ENCODE assay signal across 17 cellular contexts in the genomic region with DNA sequence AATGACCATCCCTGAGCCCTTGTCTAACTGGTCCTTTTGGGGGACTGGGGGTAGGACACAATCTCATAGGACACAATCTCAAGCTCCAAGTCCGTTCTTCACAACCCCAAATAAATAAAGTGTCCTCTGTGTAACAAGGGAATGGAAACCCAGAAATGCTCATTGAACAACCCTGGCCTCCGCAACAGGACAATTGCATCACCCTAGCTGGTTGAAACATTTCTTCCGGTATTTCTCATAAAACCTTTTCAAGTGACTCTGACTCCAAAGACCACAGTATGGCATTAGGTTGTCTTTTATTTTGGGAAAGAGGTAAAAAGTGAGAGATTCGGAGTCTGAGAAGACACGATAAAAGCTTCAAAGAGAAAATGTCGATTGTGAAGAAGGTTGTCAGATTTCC.
"Had no signal": no experiment of that assay in that cellular context is flagged by ENCODE, and none has a peak within 500 bp of the region (broad histone marks: within the 10 kb centered on the region; RNA-seq: fewer than 3 reads in every experiment).

No MANE protein-coding gene starts in this region.

- H3K4me1 Mint-ChIP-seq: activated B cell treated with CpG ODN at 0.5 μM for 24 hours; activated CD4-positive, alpha-beta T cell treated with anti-CD3 and anti-CD28 coated beads, Interleukin-2, amount 10 ng/mL, durations not matched to agents 7 days and 5 days; activated naive CD8-positive, alpha-beta T cell treated with anti-CD3 and anti-CD28 coated beads for 36 hours; naive B cell; stimulated activated effector memory CD8-positive, alpha-beta T cell treated with anti-CD3 and anti-CD28 coated beads, Interleukin-12 subunit alpha, Interleukin-12 subunit beta, amount 100 ng/mL, for 72 hours had no signal

- H3K27ac ChIP-seq: gastrocnemius medialis, heart right ventricle, parathyroid adenoma, transverse colon, vagina had no signal

- H3K4me3 Mint-ChIP-seq: activated B cell treated with CpG ODN at 0.5 μM for 24 hours; activated CD4-positive, alpha-beta T cell treated with anti-CD3 and anti-CD28 coated beads, Interleukin-2, amount 10 ng/mL, durations not matched to agents 7 days and 5 days; activated naive CD8-positive, alpha-beta T cell treated with anti-CD3 and anti-CD28 coated beads for 36 hours; activated T-cell treated with anti-CD3 and anti-CD28 coated beads, Interleukin-2, amount 50 U/mL, for 72 hours; brain; naive B cell; stimulated activated effector memory CD8-positive, alpha-beta T cell treated with anti-CD3 and anti-CD28 coated beads, Interleukin-12 subunit alpha, Interleukin-12 subunit beta, amount 100 ng/mL, for 72 hours had no signal

- DNase-seq: activated B cell treated with CpG ODN at 0.5 μM for 24 hours; activated CD4-positive, alpha-beta T cell treated with anti-CD3 and anti-CD28 coated beads, Interleukin-2, amount 10 ng/mL, durations not matched to agents 7 days and 5 days; activated CD8-positive, alpha-beta memory T cell treated with anti-CD3 and anti-CD28 coated beads, Interleukin-2, amount 50 U/mL, for 48 hours; activated naive CD8-positive, alpha-beta T cell treated with anti-CD3 and anti-CD28 coated beads for 36 hours; activated T-cell treated with anti-CD3 and anti-CD28 coated beads, Interleukin-2, amount 50 U/mL, for 72 hours; amygdala; erythroblast; gastrocnemius medialis; heart right ventricle; mammary epithelial cell; naive B cell; transverse colon had no signal

- H3K4me3 ChIP-seq: gastrocnemius medialis, heart right ventricle, transverse colon, vagina had no signal

- H3K9me3 Mint-ChIP-seq: activated B cell treated with CpG ODN at 0.5 μM for 24 hours; activated CD4-positive, alpha-beta T cell treated with anti-CD3 and anti-CD28 coated beads, Interleukin-2, amount 10 ng/mL, durations not matched to agents 7 days and 5 days; activated naive CD8-positive, alpha-beta T cell treated with anti-CD3 and anti-CD28 coated beads for 36 hours; activated T-cell treated with anti-CD3 and anti-CD28 coated beads, Interleukin-2, amount 50 U/mL, for 72 hours; stimulated activated effector memory CD8-positive, alpha-beta T cell treated with anti-CD3 and anti-CD28 coated beads, Interleukin-12 subunit alpha, Interleukin-12 subunit beta, amount 100 ng/mL, for 72 hours had no signal

- ATAC-seq: activated T-cell treated with anti-CD3 and anti-CD28 coated beads, Interleukin-2, amount 50 U/mL, for 72 hours; gastrocnemius medialis; heart right ventricle; left lobe of liver; stimulated activated effector memory CD8-positive, alpha-beta T cell treated with anti-CD3 and anti-CD28 coated beads, Interleukin-12 subunit alpha, Interleukin-12 subunit beta, amount 100 ng/mL, for 72 hours had no signal

- H3K27me3 Mint-ChIP-seq: activated CD4-positive, alpha-beta T cell treated with anti-CD3 and anti-CD28 coated beads, Interleukin-2, amount 10 ng/mL, durations not matched to agents 7 days and 5 days; activated naive CD8-positive, alpha-beta T cell treated with anti-CD3 and anti-CD28 coated beads for 36 hours; brain had no signal

- H3K27ac Mint-ChIP-seq: activated B cell treated with CpG ODN at 0.5 μM for 24 hours; activated CD4-positive, alpha-beta T cell treated with anti-CD3 and anti-CD28 coated beads, Interleukin-2, amount 10 ng/mL, durations not matched to agents 7 days and 5 days; activated naive CD8-positive, alpha-beta T cell treated with anti-CD3 and anti-CD28 coated beads for 36 hours; activated T-cell treated with anti-CD3 and anti-CD28 coated beads, Interleukin-2, amount 50 U/mL, for 72 hours; brain; stimulated activated effector memory CD8-positive, alpha-beta T cell treated with anti-CD3 and anti-CD28 coated beads, Interleukin-12 subunit alpha, Interleukin-12 subunit beta, amount 100 ng/mL, for 72 hours had no signal

- H3K27me3 ChIP-seq: gastrocnemius medialis, transverse colon, vagina had no signal

- H3K36me3 Mint-ChIP-seq: activated naive CD8-positive, alpha-beta T cell treated with anti-CD3 and anti-CD28 coated beads for 36 hours; naive B cell; stimulated activated effector memory CD8-positive, alpha-beta T cell treated with anti-CD3 and anti-CD28 coated beads, Interleukin-12 subunit alpha, Interleukin-12 subunit beta, amount 100 ng/mL, for 72 hours had no signal
